ENCODE assay signal across 14 cellular contexts in genomic region chr18:26617151-26617554, GRCh38.
A peak's percentile ranks its signal among the peaks of the same experiment; 100 is the strongest.
DNase-seq lines count a peak whose midpoint lies in the region; ATAC-seq and TF ChIP-seq lines count a peak whose summit lies in the region.
"Had no signal": no experiment of that assay in that cellular context is flagged by ENCODE, and none has a peak within 500 bp of the region (broad histone marks: within the 10 kb centered on the region; RNA-seq: fewer than 3 reads in every experiment).

No MANE protein-coding gene starts in this region.

- H3K79me2 ChIP-seq in fibroblast of lung (ENCODE audit: control insufficient read depth, insufficient read depth, low read length) = no peaks in the 10 kb centered on the region
- H3K79me2 ChIP-seq: parathyroid adenoma had no signal

- H3K9me3 Mint-ChIP-seq in activated naive CD8-positive, alpha-beta T cell treated with anti-CD3 and anti-CD28 coated beads, Interleukin-2, amount 50 U/mL, for 24 hours = no peaks in the 10 kb centered on the region
- no peaks in the 10 kb centered on the region for H3K9me3 Mint-ChIP-seq in activated T-helper 17 cell treated with anti-CD3 and anti-CD28 coated beads, Interleukin-2, amount 50 U/mL, for 72 hours

- H3K9ac ChIP-seq in fibroblast of lung (ENCODE audit: insufficient read depth, low read length) = no peak overlapping the region
- H3K9ac ChIP-seq: parathyroid adenoma had no signal

- intact Hi-C loops in aorta (cut with DNase I) = no loop called here

- no peak overlapping the region for H3K4me2 ChIP-seq in fibroblast of lung (ENCODE audit: extremely low read depth, insufficient read depth, low read length)

- no peak overlapping the region for H3K27ac Mint-ChIP-seq in activated naive CD8-positive, alpha-beta T cell treated with anti-CD3 and anti-CD28 coated beads, Interleukin-2, amount 50 U/mL, for 24 hours
- no peak overlapping the region for H3K27ac Mint-ChIP-seq in activated T-helper 17 cell treated with anti-CD3 and anti-CD28 coated beads, Interleukin-2, amount 50 U/mL, for 72 hours

- H3K9me3 ChIP-seq in RWPE2 (ENCODE audit: severe bottlenecking) (no peaks in the 10 kb centered on the region), fibroblast of lung (ENCODE audit: control insufficient read depth, insufficient read depth, low read depth, low read length) (no peaks in the 10 kb centered on the region), aorta (ENCODE audit: control insufficient read depth, low read length) (peaks cover 3% of the 10 kb centered on the region)
- H3K9me3 ChIP-seq: upper lobe of left lung had no signal

- peaks cover 3% of the 10 kb centered on the region for H3K27me3 Mint-ChIP-seq in activated naive CD8-positive, alpha-beta T cell treated with anti-CD3 and anti-CD28 coated beads, Interleukin-2, amount 50 U/mL, for 24 hours
- peaks cover 13% of the 10 kb centered on the region for H3K27me3 Mint-ChIP-seq in activated T-helper 17 cell treated with anti-CD3 and anti-CD28 coated beads, Interleukin-2, amount 50 U/mL, for 72 hours

- H3K27me3 ChIP-seq in RWPE2 (ENCODE audit: insufficient read depth, poor library complexity, severe bottlenecking) (no peaks in the 10 kb centered on the region), fibroblast of lung (ENCODE audit: control insufficient read depth, insufficient read depth, low read length) (no peaks in the 10 kb centered on the region), aorta (ENCODE audit: control insufficient read depth in 1 of 2, insufficient read depth in 2 of 2, low read length in 1 of 2) (no peaks in the 10 kb centered on the region)
- H3K27me3 ChIP-seq: upper lobe of left lung had no signal

- peaks cover 7% of the 10 kb centered on the region for H3K4me1 ChIP-seq in RWPE2 (ENCODE audit: insufficient read depth, poor library complexity, severe bottlenecking)
- H3K4me1 ChIP-seq in fibroblast of lung (ENCODE audit: control insufficient read depth, extremely low read depth, insufficient read depth, low read length) = no peaks in the 10 kb centered on the region
- H3K4me1 ChIP-seq in aorta (ENCODE audit: control insufficient read depth in 1 of 2, insufficient read depth in 2 of 2, low read length in 2 of 2) = no peaks in the 10 kb centered on the region
- H3K4me1 ChIP-seq: parathyroid adenoma had no signal

- DNase-seq in GM03348 (ENCODE audit: low spot score) = peak; percentile 80
- no peak for DNase-seq in RWPE2 (ENCODE audit: low spot score)
- peak; percentile 83 to 97 for DNase-seq in fibroblast of lung (ENCODE audit: low read depth in 2 of 2)
- DNase-seq in renal cortical epithelial cell (ENCODE audit: low read depth) = peak; percentile 66
- DNase-seq in activated naive CD8-positive, alpha-beta T cell treated with anti-CD3 and anti-CD28 coated beads, Interleukin-2, amount 50 U/mL, for 24 hours = no peak
- no peak for DNase-seq in NOMO-1 (lab: John Stamatoyannopoulos, UW; ENCODE audit: unreplicated experiment in 2 of 2)
- no peak for DNase-seq in aorta
- DNase-seq: activated CD4-positive, alpha-beta T cell treated with anti-CD3 and anti-CD28 coated beads for 1 hour; activated gamma-delta T cell; DMS153; NCI-H146; upper lobe of left lung had no signal

- H2AFZ ChIP-seq in fibroblast of lung (ENCODE audit: low read length) = no peak overlapping the region
- H2AFZ ChIP-seq: parathyroid adenoma had no signal

- H3K27ac ChIP-seq in RWPE2 (ENCODE audit: poor library complexity, severe bottlenecking) (peak overlapping the region; percentile 27), fibroblast of lung (ENCODE audit: insufficient read depth, low read length) (no peak overlapping the region), aorta (ENCODE audit: low read depth in 1 of 2, low read length in 2 of 2) (no peak overlapping the region)
- H3K27ac ChIP-seq: parathyroid adenoma, upper lobe of left lung had no signal

- H3K4me1 Mint-ChIP-seq in activated naive CD8-positive, alpha-beta T cell treated with anti-CD3 and anti-CD28 coated beads, Interleukin-2, amount 50 U/mL, for 24 hours = no peaks in the 10 kb centered on the region
- H3K4me1 Mint-ChIP-seq in activated T-helper 17 cell treated with anti-CD3 and anti-CD28 coated beads, Interleukin-2, amount 50 U/mL, for 72 hours = peaks cover 4% of the 10 kb centered on the region

- WGBS in aorta, 2 donors = 17 to 30% methylated on average over 3 of the region's 3 CpGs

- H3K4me3 ChIP-seq in RWPE2 (ENCODE audit: severe bottlenecking) = no peak overlapping the region
- H3K4me3 ChIP-seq in fibroblast of lung (replicated peaks in 1 of 4; ENCODE audit: control extremely low read depth in 1 of 4, insufficient read depth in 1 of 4, low read depth in 3 of 4, low read length in 4 of 4) = no peak overlapping the region
- no peak overlapping the region for H3K4me3 ChIP-seq in aorta (ENCODE audit: low read length in 2 of 2)
- H3K4me3 ChIP-seq: upper lobe of left lung had no signal

- no peak for TF ChIP-seq CTCF in RWPE2 (IDR thresholded peaks at IDR 0.05; ENCODE audit: poor library complexity, severe bottlenecking)
- no peak for TF ChIP-seq CTCF in fibroblast of lung (conservative IDR thresholded peaks at IDR 0.05 in 1 of 2, IDR thresholded peaks at IDR 0.05 in 1 of 2; ENCODE audit: low read depth in 1 of 2, low read length in 2 of 2)

- no peaks in the 10 kb centered on the region for H3K36me3 ChIP-seq in RWPE2 (ENCODE audit: low read depth)
- H3K36me3 ChIP-seq in fibroblast of lung (ENCODE audit: control insufficient read depth, insufficient read depth, low read length) = no peaks in the 10 kb centered on the region
- no peaks in the 10 kb centered on the region for H3K36me3 ChIP-seq in aorta (ENCODE audit: control insufficient read depth in 1 of 2, insufficient read depth in 2 of 2, low read length in 1 of 2)
- H3K36me3 ChIP-seq: upper lobe of left lung had no signal

- peak; percentile 100 for ATAC-seq in RWPE2 (ENCODE audit: low read depth)
- ATAC-seq in activated naive CD8-positive, alpha-beta T cell treated with anti-CD3 and anti-CD28 coated beads, Interleukin-2, amount 50 U/mL, for 24 hours = no peak
- ATAC-seq in activated T-helper 17 cell treated with anti-CD3 and anti-CD28 coated beads, Interleukin-2, amount 50 U/mL, for 72 hours (replicated peaks) = no peak
- no peak for ATAC-seq in aorta (ENCODE audit: low FRiP score)

- H3K36me3 Mint-ChIP-seq in activated naive CD8-positive, alpha-beta T cell treated with anti-CD3 and anti-CD28 coated beads, Interleukin-2, amount 50 U/mL, for 24 hours (ENCODE audit: low read depth) = no peaks in the 10 kb centered on the region
- H3K36me3 Mint-ChIP-seq in activated T-helper 17 cell treated with anti-CD3 and anti-CD28 coated beads, Interleukin-2, amount 50 U/mL, for 72 hours (ENCODE audit: low read depth) = no peaks in the 10 kb centered on the region

- H3K4me3 Mint-ChIP-seq in activated naive CD8-positive, alpha-beta T cell treated with anti-CD3 and anti-CD28 coated beads, Interleukin-2, amount 50 U/mL, for 24 hours = no peak overlapping the region
- H3K4me3 Mint-ChIP-seq in activated T-helper 17 cell treated with anti-CD3 and anti-CD28 coated beads, Interleukin-2, amount 50 U/mL, for 72 hours = no peak overlapping the region

- H4K20me1 ChIP-seq in fibroblast of lung (ENCODE audit: control insufficient read depth, extremely low read depth, insufficient read depth, low read length) = no peaks in the 10 kb centered on the region

Comparison
In these comparisons a context has a peak if more than half of its experiments do, and no peak if none do; other contexts are left out.
1. DNase-seq: peak in GM03348 (single experiment), fibroblast of lung (2 of 2) and renal cortical epithelial cell (single experiment); none in RWPE2 (single experiment), activated naive CD8-positive, alpha-beta T cell treated with anti-CD3 and anti-CD28 coated beads, Interleukin-2, amount 50 U/mL, for 24 hours (single experiment), NOMO-1 (0 of 2) and aorta (0 of 2).